In genomic region chrX:11702965-11703631, GRCh38 we compare ENCODE assay signal across 31 cellular contexts.
"Had no signal": no experiment of that assay in that cellular context is flagged by ENCODE, and none has a peak within 500 bp of the region (broad histone marks: within the 10 kb centered on the region; RNA-seq: fewer than 3 reads in every experiment).

No MANE protein-coding gene starts in this region.

- H3K4me1 Mint-ChIP-seq: naive B cell; stimulated activated memory B cell treated with anti-CD40 and anti-IgM and Interleukin-4, amounts not matched to agents 10 μg/mL and 1 μg/mL and 100 μg/mL, for 72 hours; stimulated activated naive CD8-positive, alpha-beta T cell treated with anti-CD3 and anti-CD28 coated beads, Interleukin-15, amount 100 ng/mL, for 72 hours had no signal

- H3K9me3 Mint-ChIP-seq: natural killer cell treated with Interleukin-12 subunit alpha and Interleukin-12 subunit beta and Interleukin-15 and Interleukin-18, amount 100 ng/mL, for 72 hours; stimulated activated memory B cell treated with anti-CD40 and anti-IgM and Interleukin-4, amounts not matched to agents 10 μg/mL and 1 μg/mL and 100 μg/mL, for 72 hours; stimulated activated naive CD8-positive, alpha-beta T cell treated with anti-CD3 and anti-CD28 coated beads, Interleukin-15, amount 100 ng/mL, for 72 hours had no signal

- H3K27me3 ChIP-seq: left lung, sigmoid colon, testis, thyroid gland, transverse colon, upper lobe of left lung, vagina had no signal

- H3K4me2 ChIP-seq: smooth muscle cell had no signal

- H3K4me3 ChIP-seq: left lung, lung, pancreas, prostate gland, sigmoid colon, smooth muscle cell, testis, thyroid gland, transverse colon, upper lobe of left lung, vagina had no signal

- H3K27ac Mint-ChIP-seq: mesothelial cell of epicardium; natural killer cell treated with Interleukin-12 subunit alpha and Interleukin-12 subunit beta and Interleukin-15 and Interleukin-18, amount 100 ng/mL, for 72 hours; stimulated activated memory B cell treated with anti-CD40 and anti-IgM and Interleukin-4, amounts not matched to agents 10 μg/mL and 1 μg/mL and 100 μg/mL, for 72 hours had no signal

- H3K4me1 ChIP-seq: left lung, pancreas, prostate gland, sigmoid colon, thyroid gland, transverse colon, upper lobe of left lung, vagina had no signal

- FAIRE-seq: keratinocyte, pancreas had no signal

- ATAC-seq: left cardiac atrium; left lung; pancreas; right cardiac atrium; stimulated activated memory B cell treated with anti-CD40 and anti-IgM and Interleukin-4, amounts not matched to agents 10 μg/mL and 1 μg/mL and 100 μg/mL, for 72 hours; stimulated activated naive CD8-positive, alpha-beta T cell treated with anti-CD3 and anti-CD28 coated beads, Interleukin-15, amount 100 ng/mL, for 72 hours had no signal

- H3K27ac ChIP-seq: left lung, pancreas, prostate gland, sigmoid colon, testis, thyroid gland, transverse colon, upper lobe of left lung, vagina had no signal

- H3K9me3 ChIP-seq: left lung, pancreas, prostate gland, sigmoid colon, testis, thyroid gland, transverse colon, upper lobe of left lung, vagina had no signal

- H3K36me3 Mint-ChIP-seq: mesothelial cell of epicardium; naive B cell; natural killer cell treated with Interleukin-12 subunit alpha and Interleukin-12 subunit beta and Interleukin-15 and Interleukin-18, amount 100 ng/mL, for 72 hours; stimulated activated memory B cell treated with anti-CD40 and anti-IgM and Interleukin-4, amounts not matched to agents 10 μg/mL and 1 μg/mL and 100 μg/mL, for 72 hours had no signal

- DNase-seq: hippocampal formation; kidney glomerular epithelial cell; left cardiac atrium; left lung; mesendoderm; naive B cell; nucleus accumbens; posterior cingulate gyrus; retina; right cardiac atrium; sigmoid colon; stimulated activated CD4-positive, alpha-beta T cell treated with anti-CD3 and anti-CD28 coated beads, Interleukin-1b, Interleukin-23, amount 100 ng/mL, for 48 hours; stimulated activated CD4-positive, alpha-beta T cell treated with anti-CD3 and anti-CD28 coated beads, Interleukin-2, amount 100 ng/mL, for 48 hours; stimulated activated CD4-positive, alpha-beta T cell treated with anti-CD3 and anti-CD28 coated beads, Interleukin-4, amount 100 ng/mL, for 4 hours; stimulated activated CD8-positive, alpha-beta memory T cell treated with anti-CD3 and anti-CD28 coated beads, Interleukin-4, amount 100 ng/mL, for 48 hours; stimulated activated naive CD4-positive, alpha-beta T cell treated with Interleukin-2 at 50 U/mL for 16 hours; stimulated activated naive CD8-positive, alpha-beta T cell treated with anti-CD3 and anti-CD28 coated beads, Interleukin-15, amount 100 ng/mL, for 72 hours; testis; thyroid gland; transverse colon; upper lobe of left lung had no signal

- H3K4me3 Mint-ChIP-seq: mesothelial cell of epicardium; naive B cell; natural killer cell treated with Interleukin-12 subunit alpha and Interleukin-12 subunit beta and Interleukin-15 and Interleukin-18, amount 100 ng/mL, for 72 hours; neural crest cell; stimulated activated memory B cell treated with anti-CD40 and anti-IgM and Interleukin-4, amounts not matched to agents 10 μg/mL and 1 μg/mL and 100 μg/mL, for 72 hours; stimulated activated naive CD8-positive, alpha-beta T cell treated with anti-CD3 and anti-CD28 coated beads, Interleukin-15, amount 100 ng/mL, for 72 hours had no signal

- H3K36me3 ChIP-seq: left lung, pancreas, prostate gland, sigmoid colon, thyroid gland, transverse colon, upper lobe of left lung, vagina had no signal
